ENCODE assay signal across 1 cellular context in genomic region chr1:53294557-53294956, GRCh38.
TF ChIP-seq lines count a peak whose summit lies in the region.

No MANE protein-coding gene starts in this region.

TF ChIP-seq in GM23338, 12 proteins besides CTCF, POLR2A, EP300 and RAD21 (continued from another document):
- TF ChIP-seq ZNF462 (CRISPR knock-in tag; IDR thresholded peaks at IDR 0.05) (no peak), EZH2phosphoT487 (IDR thresholded peaks at IDR 0.05; ENCODE audit: unreplicated experiment) (no peak), STAT1 (IDR thresholded peaks at IDR 0.05; ENCODE audit: unreplicated experiment) (no peak), REST (IDR thresholded peaks at IDR 0.05; ENCODE audit: unreplicated experiment) (no peak), ETS1 (IDR thresholded peaks at IDR 0.05) (no peak), POLR2AphosphoS5 (IDR thresholded peaks at IDR 0.05; ENCODE audit: low read depth) (no peak)
